In genomic region chr5:14557203-14557725, GRCh38 we compare ENCODE assay signal across 19 cellular contexts. TPM values are rescaled to one million over a fixed set of nuclear protein-coding genes. Genes with fewer than 3 reads are reported as not detected.
DNase-seq lines count a peak whose midpoint lies in the region; ATAC-seq, FAIRE-seq and TF ChIP-seq lines count a peak whose summit lies in the region.
"Had no signal": no experiment of that assay in that cellular context is flagged by ENCODE, and none has a peak within 500 bp of the region (broad histone marks: within the 10 kb centered on the region; RNA-seq: fewer than 3 reads in every experiment).

No MANE protein-coding gene starts in this region.

- H4K20me1 ChIP-seq in BLaER1, result no peaks in the 10 kb centered on the region

- POLR2A ChIA-PET in CD4-positive, alpha-beta T cell (lab: Charles Lee), result no interaction called here

- DNase-seq in LoVo (ENCODE audit: low spot score) (peak; percentile 22), OCI-M1 (lab: John Stamatoyannopoulos, UW) (peak; percentile 10), left kidney (ENCODE audit: low read depth, low spot score) (peak; percentile 30), NCI-H2029 treated with DMSO at 0.1 percent for 48 hours (lab: John Stamatoyannopoulos, UW) (no peak), RCC 7860 (ENCODE audit: low spot score) (no peak)
- DNase-seq in CD4-positive, alpha-beta T cell, result no peak
- DNase-seq: activated CD4-positive, alpha-beta T cell treated with anti-CD3 and anti-CD28 coated beads for 48 hours; effector memory CD8-positive, alpha-beta T cell; immature natural killer cell; MG63; naive thymus-derived CD8-positive, alpha-beta T cell; NCI-H1930; stimulated activated CD4-positive, alpha-beta T cell treated with anti-CD3 and anti-CD28 coated beads, Interleukin-2, amount 100 ng/mL, for 48 hours; upper lobe of right lung had no signal

- no peaks in the 10 kb centered on the region for H3K36me3 Mint-ChIP-seq in CD4-positive, alpha-beta T cell (ENCODE audit: low read depth)
- H3K36me3 Mint-ChIP-seq: immature natural killer cell; naive thymus-derived CD8-positive, alpha-beta T cell had no signal

- no peaks in the 10 kb centered on the region for H3K36me3 ChIP-seq in BLaER1
- H3K36me3 ChIP-seq: heart left ventricle, MG63, upper lobe of right lung had no signal

- no peak overlapping the region for H3K27ac Mint-ChIP-seq in CD4-positive, alpha-beta T cell
- H3K27ac Mint-ChIP-seq: effector memory CD8-positive, alpha-beta T cell; immature natural killer cell had no signal

- H3K27me3 ChIP-seq in BLaER1, result no peaks in the 10 kb centered on the region
- no peaks in the 10 kb centered on the region for H3K27me3 ChIP-seq in CD4-positive, alpha-beta T cell (ENCODE audit: control insufficient read depth, insufficient read depth, low read length)
- H3K27me3 ChIP-seq: upper lobe of right lung had no signal

- H3K4me1 ChIP-seq in BLaER1, result peaks cover 44% of the 10 kb centered on the region
- H3K4me1 ChIP-seq: upper lobe of right lung had no signal

- H3K27me3 Mint-ChIP-seq in CD4-positive, alpha-beta T cell, result no peaks in the 10 kb centered on the region

- ATAC-seq in HG03139 (IDR thresholded peaks at IDR 0.05; ENCODE audit: unreplicated experiment), result no peak
- no peak for ATAC-seq in CD4-positive, alpha-beta T cell (ENCODE audit: poor library complexity)
- ATAC-seq: effector memory CD8-positive, alpha-beta T cell; heart left ventricle; naive thymus-derived CD8-positive, alpha-beta T cell had no signal

- peaks cover 18% of the 10 kb centered on the region for H3K4me1 Mint-ChIP-seq in CD4-positive, alpha-beta T cell (ENCODE audit: low read depth)

- no peak overlapping the region for H3K4me3 ChIP-seq in BLaER1
- H3K4me3 ChIP-seq: heart left ventricle, lung, MG63, upper lobe of right lung had no signal

- no peak for TF ChIP-seq CTCF in CD4-positive, alpha-beta T cell (IDR thresholded peaks at IDR 0.05)

- H3K4me3 Mint-ChIP-seq in CD4-positive, alpha-beta T cell, result no peak overlapping the region
- H3K4me3 Mint-ChIP-seq: central memory CD8-positive, alpha-beta T cell; effector memory CD8-positive, alpha-beta T cell had no signal

- intact Hi-C loops in CD4-positive, alpha-beta T cell (cut with DNase I, micrococcal nuclease), result no loop called here

- no peak overlapping the region for H3K27ac ChIP-seq in BLaER1
- H3K27ac ChIP-seq in CD4-positive, alpha-beta T cell (ENCODE audit: low read depth, low read length), result no peak overlapping the region
- H3K27ac ChIP-seq: heart left ventricle, upper lobe of right lung had no signal

- H3K9me3 ChIP-seq in BLaER1, result peaks cover 31% of the 10 kb centered on the region
- H3K9me3 ChIP-seq in CD4-positive, alpha-beta T cell (ENCODE audit: control insufficient read depth, low read length), result no peaks in the 10 kb centered on the region
- H3K9me3 ChIP-seq: MG63, upper lobe of right lung had no signal

- no peak for FAIRE-seq in RCC 7860 (lab: Jason Lieb, UNC)

- H3K4me2 ChIP-seq in BLaER1, result peak overlapping the region; percentile 57

- H3K9me3 Mint-ChIP-seq in CD4-positive, alpha-beta T cell, result no peaks in the 10 kb centered on the region
- H3K9me3 Mint-ChIP-seq: central memory CD8-positive, alpha-beta T cell; effector memory CD8-positive, alpha-beta T cell; immature natural killer cell had no signal

- no peak overlapping the region for H3K9ac ChIP-seq in BLaER1

- CTCF ChIA-PET in CD4-positive, alpha-beta T cell (lab: Charles Lee), result no interaction called here

RNA-seq across cellular contexts. Expression of gene OTULINL, which starts 24.3 kb away (rescaled TPM):
- total RNA-seq in CD4-positive, alpha-beta T cell, result 10 to 100 TPM; 55.6 to 60.9 TPM

Comparison
In these comparisons a context has a peak if more than half of its experiments do, and no peak if none do; other contexts are left out.
1. DNase-seq: peak in LoVo (single experiment), OCI-M1 (single experiment) and left kidney (single experiment); none in NCI-H2029 treated with DMSO at 0.1 percent for 48 hours (single experiment), RCC 7860 (single experiment) and CD4-positive, alpha-beta T cell (0 of 10).